In the genomic region with DNA sequence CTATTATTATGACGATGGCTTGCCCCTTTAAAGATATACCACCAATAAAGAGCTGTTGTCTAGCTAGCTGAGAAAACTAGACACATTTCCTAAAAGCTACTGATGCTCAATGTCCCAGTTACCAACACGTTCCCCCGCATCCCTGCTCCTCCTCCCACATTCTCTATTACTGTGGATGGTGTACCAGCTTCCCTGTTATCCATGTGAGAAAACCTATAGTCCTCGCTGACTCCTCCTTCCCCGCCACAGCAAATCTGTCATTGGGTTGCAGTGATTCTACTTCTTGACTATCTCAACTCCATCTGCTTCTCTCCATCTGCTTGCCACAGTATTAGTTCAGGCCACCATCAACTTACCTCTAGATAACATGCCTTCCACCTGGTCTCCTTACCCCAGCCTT, we compare ENCODE assay signal across 20 cellular contexts.
"Had no signal": no experiment of that assay in that cellular context is flagged by ENCODE, and none has a peak within 500 bp of the region (broad histone marks: within the 10 kb centered on the region; RNA-seq: fewer than 3 reads in every experiment).

No MANE protein-coding gene starts in this region.

- H3K9me3 ChIP-seq: colonic mucosa, psoas muscle, spleen, testis, tibial nerve had no signal

- ATAC-seq: foreskin keratinocyte; psoas muscle; sciatic nerve; stimulated activated memory B cell treated with anti-CD40 and anti-IgM and Interleukin-4, amounts not matched to agents 10 μg/mL and 1 μg/mL and 100 μg/mL, for 72 hours had no signal

- H3K27ac ChIP-seq: colonic mucosa, foreskin keratinocyte, hepatocyte, psoas muscle, spleen, testis, tibial nerve had no signal

- H3K27me3 ChIP-seq: colonic mucosa, hepatocyte, testis, tibial nerve had no signal

- H3K4me3 ChIP-seq: colonic mucosa, hepatocyte, psoas muscle, spleen, testis, tibial nerve had no signal

- FAIRE-seq: endothelial cell of umbilical vein had no signal

- H3K4me1 ChIP-seq: colonic mucosa, foreskin keratinocyte, psoas muscle, spleen, testis, tibial nerve had no signal

- H3K36me3 ChIP-seq: colonic mucosa, spleen, tibial nerve had no signal

- DNase-seq: colonic mucosa; dermis blood vessel endothelial cell; effector CD4-positive, alpha-beta T cell; endodermal cell; erythroblast; foreskin keratinocyte; kidney glomerular epithelial cell; mesendoderm; naive B cell; psoas muscle; spleen; stimulated activated CD4-positive, alpha-beta T cell treated with anti-CD3 and anti-CD28 coated beads, Interleukin-15, amount 100 ng/mL, for 24 hours; stimulated activated CD4-positive, alpha-beta T cell treated with anti-CD3 and anti-CD28 coated beads, Interleukin-1b, Interleukin-23, amount 100 ng/mL, for 48 hours; stimulated activated CD4-positive, alpha-beta T cell treated with anti-CD3 and anti-CD28 coated beads, Interleukin-4, amount 100 ng/mL, for 24 hours; testis had no signal
